In the genomic region with DNA sequence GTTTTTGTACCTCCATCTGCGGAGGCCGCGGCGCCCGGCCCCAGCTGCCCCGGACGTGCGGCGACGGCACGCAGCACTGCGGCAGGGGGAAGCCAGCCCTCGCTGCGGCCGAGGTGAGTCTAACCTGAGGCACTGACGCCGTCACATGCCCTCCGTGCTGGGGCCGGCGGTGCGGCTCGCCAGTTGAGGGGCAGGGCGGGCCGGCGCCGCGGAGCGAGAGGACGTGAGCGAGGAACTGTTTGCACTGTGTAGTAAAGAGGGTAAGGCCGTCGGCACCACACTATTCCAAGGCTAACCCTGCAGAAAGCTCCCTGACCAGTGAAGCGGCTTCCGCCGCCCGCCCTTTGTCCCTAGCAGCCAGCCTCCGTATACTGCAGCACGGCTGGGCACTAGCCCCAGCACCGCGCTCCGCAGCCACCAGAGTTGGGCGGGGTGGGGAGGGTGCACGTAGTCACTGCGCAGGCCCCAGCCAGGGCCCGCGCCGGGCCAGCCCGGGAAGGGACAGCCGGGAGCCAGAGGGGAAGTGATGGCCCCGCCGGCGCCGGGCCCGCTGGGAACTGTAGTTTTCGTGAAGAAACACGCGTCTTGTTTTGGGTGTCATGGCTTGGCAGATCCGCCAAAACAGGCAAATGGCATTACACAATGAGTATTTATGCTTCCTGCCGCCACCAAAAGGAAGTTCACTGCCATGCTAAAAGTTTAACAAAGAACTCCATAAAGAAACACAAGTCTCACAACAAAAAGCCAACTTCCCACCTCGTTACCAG, we compare ENCODE assay signal across 8 cellular contexts. TPM values are rescaled to one million over a fixed set of nuclear protein-coding genes. Genes with fewer than 3 reads are reported as not detected.
DNase-seq lines count a peak whose midpoint lies in the region; TF ChIP-seq lines count a peak whose summit lies in the region.

No MANE protein-coding gene starts in this region.

- H3K36me3 ChIP-seq in suprapubic skin, result no peaks in the 10 kb centered on the region

- peak overlapping the region; percentile 99 for H3K4me3 ChIP-seq in suprapubic skin

- DNase-seq in GM04504 (ENCODE audit: low read depth) (peak; percentile 97), HFFc6 (peak; percentile 92), NAMALWA (ENCODE audit: low spot score) (peak; percentile 97), SK-N-DZ (ENCODE audit: low spot score) (peak; percentile 97), glomerular visceral epithelial cell (ENCODE audit: extremely low spot score) (peak; percentile 97), occipital lobe (lab: John Stamatoyannopoulos, UW) (peak; percentile 90), suprapubic skin (ENCODE audit: low spot score in 2 of 2) (peak; percentile 97 to 98)
- peak; percentile 93 for DNase-seq in activated naive CD4-positive, alpha-beta T cell treated with anti-CD3 and anti-CD28 coated beads, Interleukin-2, amount 50 U/mL, for 16 hours

- peaks cover 33% of the 10 kb centered on the region for H3K4me1 ChIP-seq in suprapubic skin

- H3K27me3 Mint-ChIP-seq in HFFc6 (ENCODE audit: insufficient read depth), result no peaks in the 10 kb centered on the region

- H3K27ac ChIP-seq in suprapubic skin, result peak overlapping the region; percentile 100

- peak overlapping the region; percentile 79 for H3K27ac Mint-ChIP-seq in HFFc6

- H3K27me3 ChIP-seq in suprapubic skin, result no peaks in the 10 kb centered on the region

- TF ChIP-seq EP300 in suprapubic skin (IDR thresholded peaks at IDR 0.05), result no peak

- H3K4me1 Mint-ChIP-seq in HFFc6 (ENCODE audit: low read depth), result peaks cover 23% of the 10 kb centered on the region

- H3K36me3 Mint-ChIP-seq in HFFc6 (ENCODE audit: low read depth), result peaks cover 12% of the 10 kb centered on the region

- TF ChIP-seq CTCF in HFFc6 (IDR thresholded peaks at IDR 0.05) (peak; percentile 58), suprapubic skin (IDR thresholded peaks at IDR 0.05) (peak in 1 of 2 donors; percentile 16)

- no peaks in the 10 kb centered on the region for H3K9me3 Mint-ChIP-seq in HFFc6

- WGBS in suprapubic skin, result 3% methylated on average over 6 of the region's 60 CpGs

- no peaks in the 10 kb centered on the region for H3K9me3 ChIP-seq in suprapubic skin

- peak overlapping the region; percentile 86 for H3K4me3 Mint-ChIP-seq in HFFc6

- peak in 1 of 2 donors; percentile 21 for TF ChIP-seq POLR2A in suprapubic skin (IDR thresholded peaks at IDR 0.05)

RNA-seq across cellular contexts. Expression of a gene that starts 0.6 kb away (rescaled TPM):
- total RNA-seq in HFFc6 (2021; fragmentation: NEBNext Ultra II Directional; extraction: Animal tissue kit (Norgen Biotek cat#: 25700)), result 10 to 100 TPM; 23.8 to 33.0 (median 27.7) TPM
- polyA plus RNA-seq in SK-N-DZ (2014; cell fraction: cytosol; rRNA removed), result 24.1 and 37.8 TPM in 2 replicates
- polyA plus RNA-seq in SK-N-DZ (2014; cell fraction: nucleus; rRNA removed), result 83.5 and 163 TPM in 2 replicates
- total RNA-seq in occipital lobe (116 TPM), suprapubic skin (100 to 1,000 TPM in 1 of 4 donors, 10 to 100 TPM in 3; 68.2 to 187 (median 79.0) TPM)

Comparison
In these comparisons a context has a peak if more than half of its experiments do, and no peak if none do; other contexts are left out.
1. Peak in every context shown above with its lines: DNase-seq, H3K4me3 ChIP-seq and H3K27ac ChIP-seq.